Comparison of ENCODE assay signal across 1 cellular context in the genomic region with DNA sequence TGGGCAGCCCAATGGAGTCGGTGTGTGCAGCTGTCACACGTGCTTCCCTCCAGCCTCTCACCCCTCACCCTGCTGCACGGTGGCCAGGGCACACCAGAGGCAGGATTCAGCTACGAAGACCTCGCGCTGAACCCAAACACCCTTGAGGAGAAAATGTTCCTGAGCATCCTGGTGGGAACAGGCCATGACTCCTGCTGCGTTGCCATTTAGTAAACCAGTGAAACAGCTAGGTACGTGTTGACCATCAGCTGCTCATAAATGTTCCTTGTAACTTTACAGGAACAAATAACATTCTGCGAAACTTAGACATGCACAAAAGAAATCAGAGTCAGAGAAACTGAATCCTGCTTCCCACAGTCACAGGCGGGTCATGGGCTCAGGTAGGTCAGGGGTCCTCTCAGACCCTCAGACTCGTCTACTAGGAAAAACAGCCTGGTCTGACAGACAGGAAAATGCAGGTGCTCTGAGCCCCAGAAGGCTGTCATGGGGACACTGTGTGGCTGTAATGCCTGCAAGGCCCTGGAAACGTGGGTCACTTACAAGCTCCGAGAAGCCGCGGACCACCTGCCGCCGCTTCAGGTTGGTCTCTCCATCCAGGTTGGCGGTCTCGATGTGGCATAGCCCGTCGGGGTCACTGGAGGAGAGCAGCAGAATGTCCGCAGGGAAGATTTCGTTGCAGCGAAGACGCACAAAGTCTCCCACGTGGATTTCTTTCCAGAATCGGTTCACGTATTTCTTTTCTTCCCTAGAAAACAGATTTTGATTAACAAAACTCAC.
TF ChIP-seq lines count a peak whose summit lies in the region.

No MANE protein-coding gene starts in this region.

TF ChIP-seq in HepG2, 621 proteins besides CTCF, POLR2A, EP300 and RAD21 (continued from another document):
- TF ChIP-seq, protein P1, sequence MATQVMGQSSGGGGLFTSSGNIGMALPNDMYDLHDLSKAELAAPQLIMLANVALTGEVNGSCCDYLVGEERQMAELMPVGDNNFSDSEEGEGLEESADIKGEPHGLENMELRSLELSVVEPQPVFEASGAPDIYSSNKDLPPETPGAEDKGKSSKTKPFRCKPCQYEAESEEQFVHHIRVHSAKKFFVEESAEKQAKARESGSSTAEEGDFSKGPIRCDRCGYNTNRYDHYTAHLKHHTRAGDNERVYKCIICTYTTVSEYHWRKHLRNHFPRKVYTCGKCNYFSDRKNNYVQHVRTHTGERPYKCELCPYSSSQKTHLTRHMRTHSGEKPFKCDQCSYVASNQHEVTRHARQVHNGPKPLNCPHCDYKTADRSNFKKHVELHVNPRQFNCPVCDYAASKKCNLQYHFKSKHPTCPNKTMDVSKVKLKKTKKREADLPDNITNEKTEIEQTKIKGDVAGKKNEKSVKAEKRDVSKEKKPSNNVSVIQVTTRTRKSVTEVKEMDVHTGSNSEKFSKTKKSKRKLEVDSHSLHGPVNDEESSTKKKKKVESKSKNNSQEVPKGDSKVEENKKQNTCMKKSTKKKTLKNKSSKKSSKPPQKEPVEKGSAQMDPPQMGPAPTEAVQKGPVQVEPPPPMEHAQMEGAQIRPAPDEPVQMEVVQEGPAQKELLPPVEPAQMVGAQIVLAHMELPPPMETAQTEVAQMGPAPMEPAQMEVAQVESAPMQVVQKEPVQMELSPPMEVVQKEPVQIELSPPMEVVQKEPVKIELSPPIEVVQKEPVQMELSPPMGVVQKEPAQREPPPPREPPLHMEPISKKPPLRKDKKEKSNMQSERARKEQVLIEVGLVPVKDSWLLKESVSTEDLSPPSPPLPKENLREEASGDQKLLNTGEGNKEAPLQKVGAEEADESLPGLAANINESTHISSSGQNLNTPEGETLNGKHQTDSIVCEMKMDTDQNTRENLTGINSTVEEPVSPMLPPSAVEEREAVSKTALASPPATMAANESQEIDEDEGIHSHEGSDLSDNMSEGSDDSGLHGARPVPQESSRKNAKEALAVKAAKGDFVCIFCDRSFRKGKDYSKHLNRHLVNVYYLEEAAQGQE (IDR thresholded peaks at IDR 0.05; ENCODE audit: borderline replicate concordance in 1 of 2, low read depth in 1 of 2, low read length in 2 of 2) = no peak
- no peak for TF ChIP-seq SKI (IDR thresholded peaks at IDR 0.05; ENCODE audit: partially characterized antibody)
- no peak for TF ChIP-seq ZFP1 (CRISPR knock-in tag; IDR thresholded peaks at IDR 0.05)
- no peak for TF ChIP-seq ZNF552 (CRISPR knock-in tag; IDR thresholded peaks at IDR 0.05; ENCODE audit: borderline replicate concordance)
